1 cellular context compared by ENCODE assay signal in the genomic region with DNA sequence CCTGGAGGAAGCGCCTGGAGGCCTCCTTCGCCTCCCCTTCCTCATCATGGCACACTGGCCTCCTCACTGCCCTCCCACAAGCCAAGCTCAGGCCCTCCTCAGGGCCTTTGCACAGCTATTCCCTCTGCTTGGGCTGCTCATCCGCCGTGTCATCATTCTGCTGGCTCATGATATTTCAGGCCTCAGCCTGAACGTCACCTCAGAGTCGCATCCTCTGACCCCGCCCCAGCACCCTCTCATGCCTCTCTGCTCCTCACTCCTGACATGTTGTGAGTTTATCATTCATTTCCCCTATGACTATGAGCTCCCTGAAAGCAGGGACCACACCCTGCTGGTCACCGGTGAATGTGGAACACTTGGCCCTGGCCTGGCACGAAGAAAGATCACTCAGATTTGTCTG.
TF ChIP-seq lines count a peak whose summit lies in the region.

No MANE protein-coding gene starts in this region.

TF ChIP-seq in IMR-90, 13 proteins besides CTCF, POLR2A, EP300 and RAD21:
- no peak for TF ChIP-seq MXI1 (IDR thresholded peaks at IDR 0.05; ENCODE audit: borderline replicate concordance, low read depth, low read length)
- TF ChIP-seq BHLHE40 (IDR thresholded peaks at IDR 0.05; ENCODE audit: low read depth, low read length), result no peak
- TF ChIP-seq USF2 (IDR thresholded peaks at IDR 0.05; ENCODE audit: low read depth, low read length), result no peak
- TF ChIP-seq MAFK (IDR thresholded peaks at IDR 0.05; ENCODE audit: low read depth, low read length), result no peak
- no peak for TF ChIP-seq FOS (IDR thresholded peaks at IDR 0.05; ENCODE audit: low read depth, low read length)
- no peak for TF ChIP-seq MAZ (IDR thresholded peaks at IDR 0.05; ENCODE audit: borderline replicate concordance, low read depth, low read length)
- no peak for TF ChIP-seq RCOR1 (IDR thresholded peaks at IDR 0.05; ENCODE audit: insufficient replicate concordance, low read length)
- no peak for TF ChIP-seq CHD1 (IDR thresholded peaks at IDR 0.05; ENCODE audit: low read depth, low read length)
- no peak for TF ChIP-seq CEBPB (IDR thresholded peaks at IDR 0.05; ENCODE audit: low read depth, low read length)
- no peak for TF ChIP-seq SMC3 (IDR thresholded peaks at IDR 0.05; ENCODE audit: low read depth, low read length)
- no peak for TF ChIP-seq RFX5 (IDR thresholded peaks at IDR 0.05; ENCODE audit: low read depth, low read length)
- no peak for TF ChIP-seq ELK1 (IDR thresholded peaks at IDR 0.05; ENCODE audit: borderline replicate concordance, low read depth, low read length)
- TF ChIP-seq NFE2L2 (IDR thresholded peaks at IDR 0.05; ENCODE audit: low read depth, low read length), result no peak
